7 cellular contexts compared by ENCODE assay signal in genomic region chr14:56687123-56687522, GRCh38.
"Had no signal": no experiment of that assay in that cellular context is flagged by ENCODE, and none has a peak within 500 bp of the region (broad histone marks: within the 10 kb centered on the region; RNA-seq: fewer than 3 reads in every experiment).

No MANE protein-coding gene starts in this region.

- H3K27ac Mint-ChIP-seq: activated CD8-positive, alpha-beta memory T cell treated with anti-CD3 and anti-CD28 coated beads, Interleukin-2, amount 10 ng/mL, durations not matched to agents 7 days and 5 days; activated naive CD4-positive, alpha-beta T cell treated with anti-CD3 and anti-CD28 coated beads, Interleukin-2, amount 50 U/mL, for 24 hours; activated T-cell treated with anti-CD3 and anti-CD28 coated beads, Interleukin-2, amount 50 U/mL, for 24 hours had no signal

- H3K9me3 Mint-ChIP-seq: activated naive CD4-positive, alpha-beta T cell treated with anti-CD3 and anti-CD28 coated beads, Interleukin-2, amount 50 U/mL, for 24 hours; activated T-cell treated with anti-CD3 and anti-CD28 coated beads, Interleukin-2, amount 50 U/mL, for 24 hours had no signal

- H3K27me3 Mint-ChIP-seq: activated naive CD4-positive, alpha-beta T cell treated with anti-CD3 and anti-CD28 coated beads, Interleukin-2, amount 50 U/mL, for 24 hours had no signal

- H3K4me1 Mint-ChIP-seq: activated CD8-positive, alpha-beta memory T cell treated with anti-CD3 and anti-CD28 coated beads, Interleukin-2, amount 10 ng/mL, durations not matched to agents 7 days and 5 days; activated naive CD4-positive, alpha-beta T cell treated with anti-CD3 and anti-CD28 coated beads, Interleukin-2, amount 50 U/mL, for 24 hours had no signal

- DNase-seq: activated CD4-positive, alpha-beta T cell treated with anti-CD3 and anti-CD28 coated beads, Interleukin-2, amount 50 U/mL, for 4 hours; activated CD4-positive, CD25-positive, alpha-beta regulatory T cell treated with anti-CD3 and anti-CD28 coated beads, Interleukin-2, amount 50 U/mL, for 72 hours; activated CD8-positive, alpha-beta memory T cell treated with anti-CD3 and anti-CD28 coated beads, Interleukin-2, amount 10 ng/mL, durations not matched to agents 7 days and 5 days; activated effector memory CD4-positive, alpha-beta T cell treated with Interleukin-2 at 50 U/mL for 16 hours; activated T-cell treated with anti-CD3 and anti-CD28 coated beads, Interleukin-2, amount 50 U/mL, for 24 hours; uterus had no signal

- H3K4me3 Mint-ChIP-seq: activated CD8-positive, alpha-beta memory T cell treated with anti-CD3 and anti-CD28 coated beads, Interleukin-2, amount 10 ng/mL, durations not matched to agents 7 days and 5 days; activated naive CD4-positive, alpha-beta T cell treated with anti-CD3 and anti-CD28 coated beads, Interleukin-2, amount 50 U/mL, for 24 hours; activated T-cell treated with anti-CD3 and anti-CD28 coated beads, Interleukin-2, amount 50 U/mL, for 24 hours had no signal

- ATAC-seq: activated CD8-positive, alpha-beta memory T cell treated with anti-CD3 and anti-CD28 coated beads, Interleukin-2, amount 10 ng/mL, durations not matched to agents 7 days and 5 days had no signal

- H3K36me3 Mint-ChIP-seq: activated CD8-positive, alpha-beta memory T cell treated with anti-CD3 and anti-CD28 coated beads, Interleukin-2, amount 10 ng/mL, durations not matched to agents 7 days and 5 days; activated naive CD4-positive, alpha-beta T cell treated with anti-CD3 and anti-CD28 coated beads, Interleukin-2, amount 50 U/mL, for 24 hours had no signal
